16 cellular contexts compared by ENCODE assay signal in the genomic region with DNA sequence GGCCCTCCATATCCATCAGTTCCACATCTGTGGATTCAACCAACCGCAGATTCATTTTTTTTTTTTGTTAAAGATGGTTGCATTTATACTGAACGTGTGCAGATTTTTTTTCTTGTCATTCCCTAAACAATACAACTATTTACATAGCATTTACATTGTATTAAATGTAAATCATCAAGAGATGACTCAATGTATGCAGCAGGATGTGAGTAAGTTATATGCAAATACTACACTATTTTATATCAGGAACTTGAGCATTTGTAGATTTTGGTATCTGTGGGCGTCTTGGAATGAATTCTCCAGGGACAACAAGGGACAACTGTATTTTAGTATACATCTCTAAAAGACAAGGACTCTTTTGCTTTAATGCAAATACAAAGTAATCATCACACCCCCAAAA.
DNase-seq lines count a peak whose midpoint lies in the region; ATAC-seq, FAIRE-seq and TF ChIP-seq lines count a peak whose summit lies in the region.
"Had no signal": no experiment of that assay in that cellular context is flagged by ENCODE, and none has a peak within 500 bp of the region (broad histone marks: within the 10 kb centered on the region; RNA-seq: fewer than 3 reads in every experiment).

No MANE protein-coding gene starts in this region.

- no peak for FAIRE-seq in bronchial epithelial cell (lab: Jason Lieb, UNC)
- FAIRE-seq: GM12892, H1, K562 had no signal

- H3K27me3 Mint-ChIP-seq in Calu3 (ENCODE audit: unreplicated experiment) (no peaks in the 10 kb centered on the region), nephron (ENCODE audit: low read depth) (peaks cover 6% of the 10 kb centered on the region)
- H3K27me3 Mint-ChIP-seq: B cell; CD4-positive, alpha-beta T cell had no signal

- in situ Hi-C loops in GM13977 (cut with MboI; ENCODE audit: low pct_unique_long_range_greater_than_20kb, low sequenced_read_pairs, unreplicated experiment), result no loop called here

- CTCF ChIA-PET in Calu3 (lab: Charles Lee), result no interaction called here

- no peaks in the 10 kb centered on the region for H3K36me3 ChIP-seq in bronchial epithelial cell (ENCODE audit: control insufficient read depth, insufficient read depth, low read length)

- no peaks in the 10 kb centered on the region for H3K27me3 ChIP-seq in bronchial epithelial cell (ENCODE audit: control insufficient read depth, insufficient read depth, low read length)

- no peak for ATAC-seq in HG03565 (IDR thresholded peaks at IDR 0.05; ENCODE audit: unreplicated experiment)
- ATAC-seq: K562 had no signal

- TF ChIP-seq CTCF in Calu3 (IDR thresholded peaks at IDR 0.05; ENCODE audit: unreplicated experiment) (no peak), bronchial epithelial cell (IDR thresholded peaks at IDR 0.05; ENCODE audit: insufficient read depth, low read length, severe bottlenecking) (no peak), nephron (IDR thresholded peaks at IDR 0.05; ENCODE audit: unreplicated experiment in 3 of 3) (no peak), GM13977 (IDR thresholded peaks at IDR 0.05; ENCODE audit: extremely low read depth, insufficient read depth, missing control alignments) (no peak)

- no peak overlapping the region for H3K4me3 ChIP-seq in bronchial epithelial cell (ENCODE audit: low read depth, low read length)
- H3K4me3 ChIP-seq: K562 had no signal

- intact Hi-C loops in Calu3 (cut with micrococcal nuclease; ENCODE audit: unreplicated experiment), result no loop called here

- peaks cover 75% of the 10 kb centered on the region for H3K4me1 Mint-ChIP-seq in Calu3 (ENCODE audit: low read depth, unreplicated experiment)
- peaks cover 69% of the 10 kb centered on the region for H3K4me1 Mint-ChIP-seq in nephron

- H3K36me3 Mint-ChIP-seq in Calu3 (ENCODE audit: insufficient read depth, unreplicated experiment) (no peaks in the 10 kb centered on the region), nephron (ENCODE audit: low read depth) (no peaks in the 10 kb centered on the region)

- DNase-seq in Calu3 (no peak), HT1080 (ENCODE audit: low read depth) (peak; percentile 47), bronchial epithelial cell (ENCODE audit: low read depth) (peak; percentile 92), GM13977 (ENCODE audit: low spot score) (no peak)
- no peak for DNase-seq in activated naive CD4-positive, alpha-beta T cell treated with anti-CD3 and anti-CD28 coated beads, Interleukin-2, amount 50 U/mL, for 16 hours
- DNase-seq: CD4-positive, alpha-beta T cell; HFFc6; NCI-H1436; NCI-H2029; NCI-H774 had no signal

- H3K27ac Mint-ChIP-seq in Calu3 (ENCODE audit: unreplicated experiment) (peak overlapping the region; percentile 6), nephron (peak overlapping the region in 2 of 3 experiments; percentile 82 to 87)
- H3K27ac Mint-ChIP-seq: B cell; CD4-positive, alpha-beta T cell; HFFc6 had no signal

- H3K4me3 Mint-ChIP-seq in Calu3 (ENCODE audit: low read depth, unreplicated experiment), result no peak overlapping the region
- no peak overlapping the region for H3K4me3 Mint-ChIP-seq in nephron
- H3K4me3 Mint-ChIP-seq: B cell; CD4-positive, alpha-beta T cell; HFFc6 had no signal

- BruUV-seq in Calu3 (replicated peaks; lab: Mats Ljungman, UMichigan), result no TSS peak

- H3K9me3 Mint-ChIP-seq in Calu3 (ENCODE audit: low read depth, unreplicated experiment) (no peaks in the 10 kb centered on the region), nephron (no peaks in the 10 kb centered on the region)
- H3K9me3 Mint-ChIP-seq: CD4-positive, alpha-beta T cell; HFFc6 had no signal

Comparison
In these comparisons a context has a peak if more than half of its experiments do, and no peak if none do; other contexts are left out.
1. DNase-seq: peak in HT1080 (single experiment) and bronchial epithelial cell (single experiment); none in Calu3 (single experiment), activated naive CD4-positive, alpha-beta T cell treated with anti-CD3 and anti-CD28 coated beads, Interleukin-2, amount 50 U/mL, for 16 hours (single experiment) and GM13977 (single experiment).